Comparison of ENCODE assay signal across 10 cellular contexts in genomic region chr2:13652531-13653313, GRCh38.
DNase-seq lines count a peak whose midpoint lies in the region; ATAC-seq and TF ChIP-seq lines count a peak whose summit lies in the region.
"Had no signal": no experiment of that assay in that cellular context is flagged by ENCODE, and none has a peak within 500 bp of the region (broad histone marks: within the 10 kb centered on the region; RNA-seq: fewer than 3 reads in every experiment).

No MANE protein-coding gene starts in this region.

- DNase-seq in stimulated activated CD4-positive, alpha-beta T cell treated with anti-CD3 and anti-CD28 coated beads, Interleukin-4, amount 100 ng/mL, for 24 hours = peak; percentile 3
- no peak for DNase-seq in stimulated activated CD4-positive, alpha-beta T cell treated with anti-CD3 and anti-CD28 coated beads, Interleukin-12 subunit alpha, Interleukin-12 subunit beta, amount 100 ng/mL, for 4 hours
- DNase-seq in LHCN-M2 (ENCODE audit: low read depth) (peak; percentile 95), dermis blood vessel endothelial cell (peak; percentile 83), HFFc6 (no peak), omental fat pad (ENCODE audit: low spot score) (no peak), OCI-M1 (lab: John Stamatoyannopoulos, UW) (no peak), left ventricle myocardium inferior (no peak)
- DNase-seq: activated CD4-positive, alpha-beta T cell treated with anti-CD3 and anti-CD28 coated beads for 4 hours; CD8-positive, alpha-beta memory T cell had no signal

- intact Hi-C loops in left ventricle myocardium inferior (cut with micrococcal nuclease) = no loop called here

- H3K4me3 Mint-ChIP-seq in HFFc6 = no peak overlapping the region
- H3K4me3 Mint-ChIP-seq: CD8-positive, alpha-beta memory T cell had no signal

- peaks cover 14% of the 10 kb centered on the region for H3K9me3 ChIP-seq in left ventricle myocardium inferior (replicated peaks)

- no peak overlapping the region for H3K4me3 ChIP-seq in left ventricle myocardium inferior

- H3K36me3 ChIP-seq in left ventricle myocardium inferior = no peaks in the 10 kb centered on the region

- H3K27me3 Mint-ChIP-seq in HFFc6 (ENCODE audit: insufficient read depth) = peaks cover 1% of the 10 kb centered on the region; the same call in 1 of the 2 replicates
- H3K27me3 Mint-ChIP-seq: CD8-positive, alpha-beta memory T cell had no signal

- H3K4me1 Mint-ChIP-seq in HFFc6 (ENCODE audit: low read depth) = no peaks in the 10 kb centered on the region
- H3K4me1 Mint-ChIP-seq: CD8-positive, alpha-beta memory T cell had no signal

- no peak for ATAC-seq in omental fat pad (ENCODE audit: low FRiP score)

- H3K27ac ChIP-seq in left ventricle myocardium inferior (replicated peaks) = no peak overlapping the region

- no peak overlapping the region for H3K27ac Mint-ChIP-seq in HFFc6
- H3K27ac Mint-ChIP-seq: CD8-positive, alpha-beta memory T cell had no signal

- TF ChIP-seq CTCF in HFFc6 (IDR thresholded peaks at IDR 0.05) (no peak), omental fat pad (IDR thresholded peaks at IDR 0.05) (no peak), left ventricle myocardium inferior (IDR thresholded peaks at IDR 0.05; ENCODE audit: borderline replicate concordance) (no peak)

- H3K27me3 ChIP-seq in left ventricle myocardium inferior (ENCODE audit: low read depth) = no peaks in the 10 kb centered on the region

- H3K9me3 Mint-ChIP-seq in HFFc6 = peaks cover 44% of the 10 kb centered on the region

- H3K4me1 ChIP-seq in left ventricle myocardium inferior = no peaks in the 10 kb centered on the region

- H3K36me3 Mint-ChIP-seq in HFFc6 (ENCODE audit: low read depth) = no peaks in the 10 kb centered on the region; the same call in 1 of the 2 replicates
- H3K36me3 Mint-ChIP-seq: CD8-positive, alpha-beta memory T cell had no signal

Comparison
In these comparisons a context has a peak if more than half of its experiments do, and no peak if none do; other contexts are left out.
1. DNase-seq: peak in stimulated activated CD4-positive, alpha-beta T cell treated with anti-CD3 and anti-CD28 coated beads, Interleukin-4, amount 100 ng/mL, for 24 hours (single experiment), LHCN-M2 (single experiment) and dermis blood vessel endothelial cell (single experiment); none in stimulated activated CD4-positive, alpha-beta T cell treated with anti-CD3 and anti-CD28 coated beads, Interleukin-12 subunit alpha, Interleukin-12 subunit beta, amount 100 ng/mL, for 4 hours (single experiment), HFFc6 (single experiment), omental fat pad (single experiment), OCI-M1 (single experiment) and left ventricle myocardium inferior (single experiment).